Comparison of ENCODE assay signal across 27 cellular contexts in genomic region chr18:31979714-31980113, GRCh38. TPM values are rescaled to one million over a fixed set of nuclear protein-coding genes. Genes with fewer than 3 reads are reported as not detected.
"Had no signal": no experiment of that assay in that cellular context is flagged by ENCODE, and none has a peak within 500 bp of the region (broad histone marks: within the 10 kb centered on the region; RNA-seq: fewer than 3 reads in every experiment).

No MANE protein-coding gene starts in this region.

- H3K9me3 ChIP-seq: ovary, psoas muscle, right lobe of liver, suprapubic skin, testis, upper lobe of right lung, uterus had no signal

- ATAC-seq: natural killer cell; psoas muscle; right cardiac atrium; stimulated activated memory B cell treated with anti-CD40 and anti-IgM and Interleukin-4, amounts not matched to agents 10 μg/mL and 1 μg/mL and 100 μg/mL, for 72 hours; stimulated activated naive CD8-positive, alpha-beta T cell treated with anti-CD3 and anti-CD28 coated beads, Interleukin-15, amount 100 ng/mL, for 72 hours; stimulated activated naive CD8-positive, alpha-beta T cell treated with anti-CD3 and anti-CD28 coated beads, Interleukin-15, Interleukin-2, amounts not matched to agents 100 U/mL and 50 U/mL, for 24 hours; upper lobe of right lung had no signal

- H3K27me3 ChIP-seq: neural progenitor cell, ovary, right lobe of liver, sigmoid colon, spleen, suprapubic skin, testis, tibial artery, transverse colon, upper lobe of right lung, uterus had no signal

- H3K36me3 ChIP-seq: neural progenitor cell, ovary, right lobe of liver, sigmoid colon, spleen, suprapubic skin, tibial artery, transverse colon, upper lobe of right lung, uterus had no signal

- H3K4me3 ChIP-seq: neural progenitor cell, ovary, psoas muscle, right lobe of liver, sigmoid colon, smooth muscle cell, spleen, suprapubic skin, testis, tibial artery, transverse colon, upper lobe of right lung, uterus had no signal

- H3K79me2 ChIP-seq: parathyroid adenoma had no signal

- H3K4me1 ChIP-seq: parathyroid adenoma, psoas muscle, sigmoid colon, suprapubic skin, testis, tibial artery, upper lobe of right lung, uterus had no signal

- H2AFZ ChIP-seq: neural progenitor cell, parathyroid adenoma had no signal

- H3K4me2 ChIP-seq: neural progenitor cell, smooth muscle cell had no signal

- H3K27ac ChIP-seq: neural progenitor cell, ovary, parathyroid adenoma, psoas muscle, right lobe of liver, sigmoid colon, spleen, suprapubic skin, testis, tibial artery, transverse colon, upper lobe of right lung, uterus had no signal

- H3K9ac ChIP-seq: neural progenitor cell, parathyroid adenoma had no signal

- DNase-seq: natural killer cell; occipital lobe; ovary; psoas muscle; right cardiac atrium; right lobe of liver; sigmoid colon; spleen; stimulated activated CD4-positive, alpha-beta T cell treated with anti-CD3 and anti-CD28 coated beads, Interleukin-12 subunit alpha, Interleukin-12 subunit beta, amount 100 ng/mL, for 4 hours; stimulated activated CD4-positive, alpha-beta T cell treated with anti-CD3 and anti-CD28 coated beads, Interleukin-1b, Interleukin-23, amount 100 ng/mL, for 48 hours; stimulated activated CD4-positive, alpha-beta T cell treated with anti-CD3 and anti-CD28 coated beads, Interleukin-4, amount 100 ng/mL, for 1 hour; stimulated activated CD4-positive, alpha-beta T cell treated with anti-CD3 and anti-CD28 coated beads, Interleukin-4, amount 100 ng/mL, for 4 hours; stimulated activated CD8-positive, alpha-beta memory T cell treated with anti-CD3 and anti-CD28 coated beads, Interleukin-4, amount 100 ng/mL, for 48 hours; stimulated activated naive CD4-positive, alpha-beta T cell; stimulated activated naive CD8-positive, alpha-beta T cell treated with anti-CD3 and anti-CD28 coated beads, Interleukin-15, amount 100 ng/mL, for 72 hours; stimulated activated naive CD8-positive, alpha-beta T cell treated with anti-CD3 and anti-CD28 coated beads, Interleukin-15, Interleukin-2, amounts not matched to agents 100 U/mL and 50 U/mL, for 24 hours; substantia nigra; testis; tibial artery; transverse colon; upper lobe of right lung; uterus had no signal

RNA-seq across cellular contexts. Expression of gene RNF125, which starts 38.9 kb away (rescaled TPM):
- polyA plus RNA-seq: smooth muscle cell had no signal
